18 cellular contexts compared by ENCODE assay signal in genomic region chr15:60696523-60696859, GRCh38.
DNase-seq lines count a peak whose midpoint lies in the region; ATAC-seq and TF ChIP-seq lines count a peak whose summit lies in the region.
"Had no signal": no experiment of that assay in that cellular context is flagged by ENCODE, and none has a peak within 500 bp of the region (broad histone marks: within the 10 kb centered on the region; RNA-seq: fewer than 3 reads in every experiment).

No MANE protein-coding gene starts in this region.

- peaks cover 24% of the 10 kb centered on the region for H3K27me3 Mint-ChIP-seq in T-helper 2 cell treated with Interferon-gamma antibody and Interleukin-4, amounts not matched to agents 5 μg/mL and 100 μg/mL, for 36 hours (ENCODE audit: low read depth)
- no peaks in the 10 kb centered on the region for H3K27me3 Mint-ChIP-seq in activated naive CD4-positive, alpha-beta T cell treated with anti-CD3 and anti-CD28 coated beads, Interleukin-2, amount 50 U/mL, for 24 hours
- H3K27me3 Mint-ChIP-seq in nephron progenitor cell (ENCODE audit: low read depth, poor library complexity): peaks cover under 1% of the 10 kb centered on the region

- H3K4me3 ChIP-seq in adrenal gland: no peak overlapping the region
- H3K4me3 ChIP-seq in gastroesophageal sphincter: no peak overlapping the region
- H3K4me3 ChIP-seq: HAP-1 had no signal

- DNase-seq in T-helper 2 cell treated with Interferon-gamma antibody and Interleukin-4, amounts not matched to agents 5 μg/mL and 100 μg/mL, for 36 hours (ENCODE audit: low spot score): no peak
- DNase-seq in T-helper 2 cell: no peak
- no peak for DNase-seq in activated naive CD4-positive, alpha-beta T cell treated with Interleukin-2 at 50 U/mL for 16 hours
- no peak for DNase-seq in adrenal gland
- no peak for DNase-seq in nephron progenitor cell
- DNase-seq in NCI-H1092 (lab: John Stamatoyannopoulos, UW): no peak
- DNase-seq: BE2C, DMS79, NCI-H1417, NCI-H187 treated with DMSO at 0.1 percent for 48 hours, NCI-H2171, NCI-H446, NCI-H69 had no signal

- H3K4me1 Mint-ChIP-seq in T-helper 2 cell treated with Interferon-gamma antibody and Interleukin-4, amounts not matched to agents 5 μg/mL and 100 μg/mL, for 36 hours (ENCODE audit: low read depth): peaks cover 20% of the 10 kb centered on the region
- peaks cover 47% of the 10 kb centered on the region for H3K4me1 Mint-ChIP-seq in activated naive CD4-positive, alpha-beta T cell treated with anti-CD3 and anti-CD28 coated beads, Interleukin-2, amount 50 U/mL, for 24 hours
- peaks cover 88% of the 10 kb centered on the region for H3K4me1 Mint-ChIP-seq in nephron progenitor cell

- H3K9me3 ChIP-seq in adrenal gland (replicated peaks in 1 of 3): no peaks in the 10 kb centered on the region
- H3K9me3 ChIP-seq in gastroesophageal sphincter: no peaks in the 10 kb centered on the region
- H3K9me3 ChIP-seq: BE2C, HAP-1 had no signal

- no peak for TF ChIP-seq EP300 in gastroesophageal sphincter (IDR thresholded peaks at IDR 0.05)

- no peaks in the 10 kb centered on the region for H3K36me3 ChIP-seq in adrenal gland (replicated peaks in 1 of 2)
- no peaks in the 10 kb centered on the region for H3K36me3 ChIP-seq in gastroesophageal sphincter
- H3K36me3 ChIP-seq: BE2C, HAP-1 had no signal

- intact Hi-C loops in adrenal gland (cut with DNase I): no loop called here

- peaks cover 0 to 17% of the 10 kb centered on the region in 2 donors for H3K4me1 ChIP-seq in adrenal gland (replicated peaks in 1 of 2)
- peaks cover 0 to 14% (median 0%) of the 10 kb centered on the region in 3 donors for H3K4me1 ChIP-seq in gastroesophageal sphincter
- H3K4me1 ChIP-seq: BE2C, HAP-1 had no signal

- H3K4me3 Mint-ChIP-seq in T-helper 2 cell treated with Interferon-gamma antibody and Interleukin-4, amounts not matched to agents 5 μg/mL and 100 μg/mL, for 36 hours: peak overlapping the region; percentile 4
- peak overlapping the region; percentile 76 for H3K4me3 Mint-ChIP-seq in activated naive CD4-positive, alpha-beta T cell treated with anti-CD3 and anti-CD28 coated beads, Interleukin-2, amount 50 U/mL, for 24 hours
- H3K4me3 Mint-ChIP-seq in nephron progenitor cell: peak overlapping the region; percentile 2
- H3K4me3 Mint-ChIP-seq: CD8-positive, alpha-beta T cell had no signal

- no peaks in the 10 kb centered on the region for H3K36me3 Mint-ChIP-seq in T-helper 2 cell treated with Interferon-gamma antibody and Interleukin-4, amounts not matched to agents 5 μg/mL and 100 μg/mL, for 36 hours (ENCODE audit: low read depth)
- H3K36me3 Mint-ChIP-seq in activated naive CD4-positive, alpha-beta T cell treated with anti-CD3 and anti-CD28 coated beads, Interleukin-2, amount 50 U/mL, for 24 hours: no peaks in the 10 kb centered on the region
- H3K36me3 Mint-ChIP-seq in nephron progenitor cell (ENCODE audit: low read depth): no peaks in the 10 kb centered on the region
- H3K36me3 Mint-ChIP-seq: CD8-positive, alpha-beta T cell had no signal

- H3K27me3 ChIP-seq in adrenal gland: no peaks in the 10 kb centered on the region
- H3K27me3 ChIP-seq in gastroesophageal sphincter: no peaks in the 10 kb centered on the region
- H3K27me3 ChIP-seq: BE2C had no signal

- 87 to 92% (median 89%) methylated on average over 5 of the region's 5 CpGs for WGBS in adrenal gland, 4 donors
- WGBS in gastroesophageal sphincter (ENCODE audit: low coverage in 1 of 2), 2 donors: 94 to 100% methylated on average over 5 of the region's 5 CpGs

- no peak for ATAC-seq in gastroesophageal sphincter

- TF ChIP-seq POLR2A in adrenal gland (IDR thresholded peaks at IDR 0.05) (no peak), gastroesophageal sphincter (IDR thresholded peaks at IDR 0.05) (no peak)

- no peak overlapping the region for H3K27ac Mint-ChIP-seq in T-helper 2 cell treated with Interferon-gamma antibody and Interleukin-4, amounts not matched to agents 5 μg/mL and 100 μg/mL, for 36 hours
- H3K27ac Mint-ChIP-seq in activated naive CD4-positive, alpha-beta T cell treated with anti-CD3 and anti-CD28 coated beads, Interleukin-2, amount 50 U/mL, for 24 hours: peak overlapping the region; percentile 94
- H3K27ac Mint-ChIP-seq in nephron progenitor cell: peak overlapping the region; percentile 53
- H3K27ac Mint-ChIP-seq: CD8-positive, alpha-beta T cell had no signal

- H3K27ac ChIP-seq in adrenal gland (peak overlapping the region in 3 of 5 donors; percentile 63 to 86 (median 74)), gastroesophageal sphincter (no peak overlapping the region)
- H3K27ac ChIP-seq: 22Rv1 had no signal

- TF ChIP-seq CTCF in adrenal gland (IDR thresholded peaks at IDR 0.05) (no peak), nephron progenitor cell (IDR thresholded peaks at IDR 0.05) (no peak), gastroesophageal sphincter (IDR thresholded peaks at IDR 0.05) (no peak)

- H3K9me3 Mint-ChIP-seq in T-helper 2 cell treated with Interferon-gamma antibody and Interleukin-4, amounts not matched to agents 5 μg/mL and 100 μg/mL, for 36 hours: no peaks in the 10 kb centered on the region
- H3K9me3 Mint-ChIP-seq in activated naive CD4-positive, alpha-beta T cell treated with anti-CD3 and anti-CD28 coated beads, Interleukin-2, amount 50 U/mL, for 24 hours: no peaks in the 10 kb centered on the region
- H3K9me3 Mint-ChIP-seq in nephron progenitor cell: no peaks in the 10 kb centered on the region
- H3K9me3 Mint-ChIP-seq: CD8-positive, alpha-beta T cell had no signal

Comparison
In these comparisons a context has a peak if more than half of its experiments do, and no peak if none do; other contexts are left out.
1. H3K4me3 Mint-ChIP-seq: peak in every context shown above with its lines; median percentile 76 in activated naive CD4-positive, alpha-beta T cell treated with anti-CD3 and anti-CD28 coated beads, Interleukin-2, amount 50 U/mL, for 24 hours; 4 in T-helper 2 cell treated with Interferon-gamma antibody and Interleukin-4, amounts not matched to agents 5 μg/mL and 100 μg/mL, for 36 hours; 2 in nephron progenitor cell.
2. H3K27ac ChIP-seq: peak in adrenal gland (3 of 5); none in gastroesophageal sphincter (0 of 4).